In genomic region chr2:237649541-237650454, GRCh38 we compare ENCODE assay signal across 18 cellular contexts. TPM values are rescaled to one million over a fixed set of nuclear protein-coding genes. Genes with fewer than 3 reads are reported as not detected.
"Had no signal": no experiment of that assay in that cellular context is flagged by ENCODE, and none has a peak within 500 bp of the region (broad histone marks: within the 10 kb centered on the region; RNA-seq: fewer than 3 reads in every experiment).

No MANE protein-coding gene starts in this region.

- DNase-seq: activated CD4-positive, alpha-beta memory T cell treated with anti-CD3 and anti-CD28 coated beads, Interleukin-2, amount 10 ng/mL, durations not matched to agents 7 days and 5 days; activated CD4-positive, alpha-beta T cell treated with anti-CD3 and anti-CD28 coated beads for 48 hours; activated CD4-positive, CD25-positive, alpha-beta regulatory T cell; activated effector memory CD4-positive, alpha-beta T cell treated with anti-CD3 and anti-CD28 coated beads, Interleukin-2, amount 50 U/mL, for 16 hours; activated T-cell treated with anti-CD3 and anti-CD28 coated beads, Interleukin-2, amount 50 U/mL, for 48 hours; effector memory CD8-positive, alpha-beta T cell; hypothalamus; midbrain; nephron progenitor cell; sigmoid colon; spleen; stimulated activated CD4-positive, alpha-beta T cell treated with anti-CD3 and anti-CD28 coated beads, Interleukin-4, amount 100 ng/mL, for 4 hours; stimulated activated naive CD4-positive, alpha-beta T cell; substantia nigra; tibial artery had no signal

- H3K9me3 ChIP-seq: sigmoid colon, tibial artery had no signal

- H3K4me3 Mint-ChIP-seq: activated CD4-positive, alpha-beta memory T cell treated with anti-CD3 and anti-CD28 coated beads, Interleukin-2, amount 10 ng/mL, durations not matched to agents 7 days and 5 days; activated naive CD4-positive, alpha-beta T cell treated with anti-CD3 and anti-CD28 coated beads, Interleukin-2, amount 50 U/mL, for 24 hours; effector memory CD8-positive, alpha-beta T cell; nephron progenitor cell had no signal

- H3K27me3 ChIP-seq: cardiac muscle cell, sigmoid colon, tibial artery had no signal

- H3K4me3 ChIP-seq: cardiac muscle cell, sigmoid colon, SK-N-MC, spleen, tibial artery had no signal

- H3K27ac Mint-ChIP-seq: activated CD4-positive, alpha-beta memory T cell treated with anti-CD3 and anti-CD28 coated beads, Interleukin-2, amount 10 ng/mL, durations not matched to agents 7 days and 5 days; activated naive CD4-positive, alpha-beta T cell treated with anti-CD3 and anti-CD28 coated beads, Interleukin-2, amount 50 U/mL, for 24 hours; effector memory CD8-positive, alpha-beta T cell; nephron progenitor cell had no signal

- ATAC-seq: effector memory CD8-positive, alpha-beta T cell had no signal

- H3K27me3 Mint-ChIP-seq: activated naive CD4-positive, alpha-beta T cell treated with anti-CD3 and anti-CD28 coated beads, Interleukin-2, amount 50 U/mL, for 24 hours had no signal

- H3K4me1 ChIP-seq: sigmoid colon had no signal

- H3K27ac ChIP-seq: cardiac muscle cell, sigmoid colon, SK-N-MC, spleen, tibial artery had no signal

- H3K9me3 Mint-ChIP-seq: activated naive CD4-positive, alpha-beta T cell treated with anti-CD3 and anti-CD28 coated beads, Interleukin-2, amount 50 U/mL, for 24 hours; effector memory CD8-positive, alpha-beta T cell had no signal

RNA-seq across cellular contexts. Expression of gene RAB17, which starts 59.3 kb away (rescaled TPM):
- total RNA-seq: activated CD4-positive, alpha-beta memory T cell treated with anti-CD3 and anti-CD28 coated beads, Interleukin-2, amount 10 ng/mL, durations not matched to agents 7 days and 5 days had no signal
